20 cellular contexts compared by ENCODE assay signal in the genomic region with DNA sequence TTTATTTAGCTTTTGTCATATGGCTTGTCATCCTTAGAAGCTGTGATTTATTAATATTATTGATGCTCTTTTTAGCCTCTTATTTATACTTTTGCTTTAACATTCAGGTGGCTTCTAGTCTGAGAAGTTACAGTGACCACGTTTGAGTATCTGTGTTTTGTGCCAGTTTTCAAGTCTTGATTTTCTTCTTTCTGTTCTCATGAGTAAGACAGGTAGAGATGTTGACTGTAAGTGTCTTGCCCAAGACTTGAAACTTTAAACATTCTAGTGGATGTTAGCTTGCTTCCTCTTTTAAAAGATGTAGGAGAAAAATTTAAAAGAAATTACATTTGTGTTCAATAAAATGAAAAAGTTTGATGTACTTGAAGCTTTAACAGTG.
DNase-seq lines count a peak whose midpoint lies in the region; ATAC-seq, FAIRE-seq and TF ChIP-seq lines count a peak whose summit lies in the region.
"Had no signal": no experiment of that assay in that cellular context is flagged by ENCODE, and none has a peak within 500 bp of the region (broad histone marks: within the 10 kb centered on the region; RNA-seq: fewer than 3 reads in every experiment).

No MANE protein-coding gene starts in this region.

- no peaks in the 10 kb centered on the region for H3K27me3 Mint-ChIP-seq in naive thymus-derived CD8-positive, alpha-beta T cell
- H3K27me3 Mint-ChIP-seq: dendritic cell treated with granulocyte-macrophage colony-stimulating factor and Interleukin-4, amounts not matched to agents 40 ng/mL and 50 ng/mL, for 4 days had no signal

- BruUV-seq in OCI-LY7 (replicated peaks; lab: Mats Ljungman, UMichigan), result no TSS peak

- H3K9me3 ChIP-seq in MM.1S (replicated peaks; ENCODE audit: insufficient read depth, low read length) (no peaks in the 10 kb centered on the region), OCI-LY7 (ENCODE audit: low read length) (no peaks in the 10 kb centered on the region)
- H3K9me3 ChIP-seq: pancreas, SK-N-SH had no signal

- H3K4me1 ChIP-seq in MM.1S (ENCODE audit: low read length), result peaks cover 50% of the 10 kb centered on the region
- no peaks in the 10 kb centered on the region for H3K4me1 ChIP-seq in OCI-LY7 (ENCODE audit: insufficient read depth, low read length, poor library complexity, severe bottlenecking)
- H3K4me1 ChIP-seq: pancreas had no signal

- no peaks in the 10 kb centered on the region for H4K20me1 ChIP-seq in MM.1S (ENCODE audit: insufficient read depth, low read length)
- no peaks in the 10 kb centered on the region for H4K20me1 ChIP-seq in OCI-LY7 (ENCODE audit: insufficient read depth, low read length)

- no peaks in the 10 kb centered on the region for H3K27me3 ChIP-seq in MM.1S (replicated peaks; ENCODE audit: insufficient read depth, low read length)
- H3K27me3 ChIP-seq: pancreas had no signal

- H3K9ac ChIP-seq in MM.1S (ENCODE audit: low read length), result peak overlapping the region; percentile 37; the same call in 1 of the 2 replicates
- H3K9ac ChIP-seq: SK-N-SH had no signal

- no peaks in the 10 kb centered on the region for H3K4me1 Mint-ChIP-seq in naive thymus-derived CD8-positive, alpha-beta T cell

- H3K4me3 Mint-ChIP-seq in naive thymus-derived CD8-positive, alpha-beta T cell, result no peak overlapping the region
- H3K4me3 Mint-ChIP-seq: dendritic cell treated with granulocyte-macrophage colony-stimulating factor and Interleukin-4, amounts not matched to agents 40 ng/mL and 50 ng/mL, for 4 days had no signal

- peaks cover 22% of the 10 kb centered on the region for H3F3A ChIP-seq in MM.1S (ENCODE audit: insufficient read depth, low read length)

- H2AFZ ChIP-seq in MM.1S (ENCODE audit: low read length), result no peak overlapping the region
- H2AFZ ChIP-seq in OCI-LY7 (ENCODE audit: low read length), result no peak overlapping the region

- no peak for TF ChIP-seq CTCF in MM.1S (IDR thresholded peaks at IDR 0.05; ENCODE audit: low read length)
- no peak for TF ChIP-seq CTCF in OCI-LY7 (conservative IDR thresholded peaks at IDR 0.05; ENCODE audit: low read length)

- H3K9me2 ChIP-seq in MM.1S (replicated peaks; ENCODE audit: insufficient read depth, low read length), result no peaks in the 10 kb centered on the region
- no peaks in the 10 kb centered on the region; the same call in 1 of the 2 replicates for H3K9me2 ChIP-seq in OCI-LY7 (ENCODE audit: insufficient read depth, low read length)
- H3K9me2 ChIP-seq: SK-N-SH had no signal

- 0 out of 2 replicates have a peak, but pooled peaks cover 4% of the 10 kb centered on the region for H3K79me2 ChIP-seq in MM.1S (ENCODE audit: low read length)
- H3K79me2 ChIP-seq in OCI-LY7 (ENCODE audit: insufficient read depth, low read depth, low read length), result no peaks in the 10 kb centered on the region

- H3K4me2 ChIP-seq in MM.1S (ENCODE audit: low read depth, low read length) (peak overlapping the region; percentile 61), OCI-LY7 (ENCODE audit: low read length) (no peak overlapping the region)
- H3K4me2 ChIP-seq: SK-N-SH had no signal

- no peak overlapping the region for H3K27ac Mint-ChIP-seq in naive thymus-derived CD8-positive, alpha-beta T cell
- H3K27ac Mint-ChIP-seq: dendritic cell treated with granulocyte-macrophage colony-stimulating factor and Interleukin-4, amounts not matched to agents 40 ng/mL and 50 ng/mL, for 4 days had no signal

- no peaks in the 10 kb centered on the region for H3K9me3 Mint-ChIP-seq in naive thymus-derived CD8-positive, alpha-beta T cell
- H3K9me3 Mint-ChIP-seq: dendritic cell treated with granulocyte-macrophage colony-stimulating factor and Interleukin-4, amounts not matched to agents 40 ng/mL and 50 ng/mL, for 4 days had no signal

- peak overlapping the region; percentile 81 for H3K27ac ChIP-seq in MM.1S (ENCODE audit: low read length)
- no peak overlapping the region for H3K27ac ChIP-seq in OCI-LY7 (ENCODE audit: low read depth, low read length, poor library complexity, severe bottlenecking)
- H3K27ac ChIP-seq: pancreas had no signal

- FAIRE-seq in GM18507 (lab: Jason Lieb, UNC), result peak; percentile 70
- FAIRE-seq: K562, pancreas, small intestine had no signal

- DNase-seq in GM18507 (ENCODE audit: extremely low spot score, insufficient read length, low read depth) (no peak), MM.1S (peak; percentile 32), OCI-LY7 (ENCODE audit: low spot score) (no peak)
- no peak for DNase-seq in effector CD4-positive, alpha-beta T cell
- no peak for DNase-seq in naive thymus-derived CD8-positive, alpha-beta T cell
- DNase-seq in stimulated activated CD4-positive, alpha-beta T cell treated with anti-CD3 and anti-CD28 coated beads, Interleukin-2, amount 100 ng/mL, for 24 hours, result no peak
- DNase-seq: activated gamma-delta T cell; GF-D8; kidney glomerular epithelial cell; NCI-H1436 treated with DMSO at 0.1 percent for 48 hours; NCI-H446 treated with DMSO at 0.1 percent for 48 hours; pancreas; PC-3; SK-N-SH; small intestine; stimulated activated naive CD8-positive, alpha-beta T cell treated with anti-CD3 and anti-CD28 coated beads, Interleukin-15, Interleukin-2, amounts not matched to agents 100 U/mL and 50 U/mL, for 24 hours had no signal

- H3K4me3 ChIP-seq in MM.1S (ENCODE audit: low read length), result peak overlapping the region; percentile 1; the same call in 1 of the 2 replicates
- no peak overlapping the region for H3K4me3 ChIP-seq in OCI-LY7 (ENCODE audit: low read depth, low read length, poor library complexity, severe bottlenecking)
- H3K4me3 ChIP-seq: K562, pancreas had no signal

- intact Hi-C loops in OCI-LY7 (cut with micrococcal nuclease; ENCODE audit: unreplicated experiment), result no loop called here

- CTCF ChIA-PET in OCI-LY7 (lab: Charles Lee; ENCODE audit: unreplicated experiment), result no interaction called here

- H3K36me3 ChIP-seq in MM.1S (replicated peaks; ENCODE audit: insufficient read depth, low read length) (no peaks in the 10 kb centered on the region), OCI-LY7 (ENCODE audit: insufficient read depth, low read length) (no peaks in the 10 kb centered on the region)

- ATAC-seq in GM19452 (IDR thresholded peaks at IDR 0.05; ENCODE audit: unreplicated experiment) (peak; percentile 67), HG02763 (IDR thresholded peaks at IDR 0.05; ENCODE audit: unreplicated experiment) (peak; percentile 56)
- no peak for ATAC-seq in naive thymus-derived CD8-positive, alpha-beta T cell
- ATAC-seq: K562; pancreas; PC-3; stimulated activated naive CD8-positive, alpha-beta T cell treated with anti-CD3 and anti-CD28 coated beads, Interleukin-15, Interleukin-2, amounts not matched to agents 100 U/mL and 50 U/mL, for 24 hours had no signal

- POLR2A ChIA-PET in OCI-LY7 (lab: Charles Lee), result interaction anchor here (0.6 kb wide), 1 partner anchor 40 kb away, joined by 3 read pairs; no protein-coding TSS in a partner anchor
- POLR2A ChIA-PET in naive thymus-derived CD8-positive, alpha-beta T cell (lab: Charles Lee), result no interaction called here

- H3K36me3 Mint-ChIP-seq in naive thymus-derived CD8-positive, alpha-beta T cell, result peaks cover 13 to 41% (median 23%) of the 10 kb centered on the region in 3 donors

Comparison
In these comparisons a context has a peak if more than half of its experiments do, and no peak if none do; other contexts are left out.
1. ATAC-seq: peak in GM19452 (single experiment) and HG02763 (single experiment); none in naive thymus-derived CD8-positive, alpha-beta T cell (0 of 2).